In the genomic region with DNA sequence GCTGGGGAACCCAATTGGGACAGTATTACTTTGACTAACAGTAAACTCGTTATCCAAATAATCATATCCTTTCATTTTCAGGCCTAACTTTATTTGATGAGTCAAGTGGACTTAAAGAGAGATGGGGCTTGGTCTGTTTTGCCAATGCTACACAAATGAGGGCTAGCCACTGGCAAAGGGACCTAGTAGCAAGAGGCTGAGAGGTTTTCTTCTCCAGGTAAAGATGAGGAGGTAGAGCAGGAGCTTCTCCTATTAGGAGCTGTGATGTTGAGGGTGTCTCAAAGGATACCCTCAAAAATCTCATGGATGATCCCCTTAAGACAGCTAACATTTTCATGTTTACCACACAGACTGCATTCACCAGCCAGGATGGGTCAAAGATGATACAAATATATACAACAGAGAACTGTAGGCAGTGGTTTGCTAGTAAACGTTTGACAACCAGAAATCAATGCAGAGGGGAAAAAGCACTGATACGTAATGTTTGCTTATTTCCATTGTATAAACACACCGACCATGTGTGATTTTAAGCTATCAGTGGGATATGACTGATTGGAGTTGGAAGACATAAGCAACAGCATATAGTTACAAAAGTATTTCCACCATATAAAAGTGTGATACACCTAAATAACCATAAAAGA, we compare ENCODE assay signal across 1 cellular context.
TF ChIP-seq lines count a peak whose summit lies in the region.

No MANE protein-coding gene starts in this region.

TF ChIP-seq in HepG2, 621 proteins besides CTCF, POLR2A, EP300 and RAD21 (continued from another document and continues in another):
- TF ChIP-seq MAZ (IDR thresholded peaks at IDR 0.05; ENCODE audit: borderline replicate concordance, low read depth, low read length) = no peak
- no peak for TF ChIP-seq MAZ (CRISPR knock-in tag; IDR thresholded peaks at IDR 0.05; ENCODE audit: low read depth)
- TF ChIP-seq, protein P1, sequence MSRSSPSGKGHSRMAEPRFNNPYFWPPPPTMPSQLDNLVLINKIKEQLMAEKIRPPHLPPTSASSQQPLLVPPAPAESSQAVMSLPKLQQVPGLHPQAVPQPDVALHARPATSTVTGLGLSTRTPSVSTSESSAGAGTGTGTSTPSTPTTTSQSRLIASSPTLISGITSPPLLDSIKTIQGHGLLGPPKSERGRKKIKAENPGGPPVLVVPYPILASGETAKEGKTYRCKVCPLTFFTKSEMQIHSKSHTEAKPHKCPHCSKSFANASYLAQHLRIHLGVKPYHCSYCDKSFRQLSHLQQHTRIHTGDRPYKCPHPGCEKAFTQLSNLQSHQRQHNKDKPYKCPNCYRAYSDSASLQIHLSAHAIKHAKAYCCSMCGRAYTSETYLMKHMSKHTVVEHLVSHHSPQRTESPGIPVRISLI (CRISPR knock-in tag; IDR thresholded peaks at IDR 0.05; ENCODE audit: borderline replicate concordance) = peak; percentile 37; the same call in 1 of the 2 replicates
- no peak for TF ChIP-seq GABPB1 (CRISPR knock-in tag; IDR thresholded peaks at IDR 0.05)
- no peak for TF ChIP-seq HNRNPK (IDR thresholded peaks at IDR 0.05; ENCODE audit: low read depth, low read length, poor library complexity, severe bottlenecking)
- TF ChIP-seq, protein P2, sequence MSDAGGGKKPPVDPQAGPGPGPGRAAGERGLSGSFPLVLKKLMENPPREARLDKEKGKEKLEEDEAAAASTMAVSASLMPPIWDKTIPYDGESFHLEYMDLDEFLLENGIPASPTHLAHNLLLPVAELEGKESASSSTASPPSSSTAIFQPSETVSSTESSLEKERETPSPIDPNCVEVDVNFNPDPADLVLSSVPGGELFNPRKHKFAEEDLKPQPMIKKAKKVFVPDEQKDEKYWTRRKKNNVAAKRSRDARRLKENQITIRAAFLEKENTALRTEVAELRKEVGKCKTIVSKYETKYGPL (CRISPR knock-in tag; IDR thresholded peaks at IDR 0.05) = no peak
- TF ChIP-seq ZMYM3 (CRISPR knock-in tag; IDR thresholded peaks at IDR 0.05) = no peak
- TF ChIP-seq ZNF382 (CRISPR knock-in tag; IDR thresholded peaks at IDR 0.05; ENCODE audit: borderline replicate concordance) = no peak
- no peak for TF ChIP-seq ZBTB40 (IDR thresholded peaks at IDR 0.05)
- TF ChIP-seq ZBTB40 (CRISPR knock-in tag; IDR thresholded peaks at IDR 0.05) = no peak
- no peak for TF ChIP-seq TBL1XR1 (IDR thresholded peaks at IDR 0.05; ENCODE audit: borderline replicate concordance, low read length, partially characterized antibody)
- TF ChIP-seq, protein P3, sequence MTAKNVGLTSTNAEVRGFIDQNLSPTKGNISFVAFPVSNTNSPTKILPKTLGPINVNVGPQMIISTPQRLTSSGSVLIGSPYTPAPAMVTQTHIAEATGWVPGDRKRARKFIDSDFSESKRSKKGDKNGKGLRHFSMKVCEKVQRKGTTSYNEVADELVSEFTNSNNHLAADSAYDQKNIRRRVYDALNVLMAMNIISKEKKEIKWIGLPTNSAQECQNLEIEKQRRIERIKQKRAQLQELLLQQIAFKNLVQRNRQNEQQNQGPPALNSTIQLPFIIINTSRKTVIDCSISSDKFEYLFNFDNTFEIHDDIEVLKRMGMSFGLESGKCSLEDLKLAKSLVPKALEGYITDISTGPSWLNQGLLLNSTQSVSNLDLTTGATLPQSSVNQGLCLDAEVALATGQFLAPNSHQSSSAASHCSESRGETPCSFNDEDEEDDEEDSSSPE (CRISPR knock-in tag; IDR thresholded peaks at IDR 0.05) = no peak
- TF ChIP-seq ZNF367 (CRISPR knock-in tag; IDR thresholded peaks at IDR 0.05; ENCODE audit: borderline replicate concordance) = no peak
- no peak for TF ChIP-seq ZNF543 (CRISPR knock-in tag; IDR thresholded peaks at IDR 0.05)
- TF ChIP-seq MTA3 (CRISPR knock-in tag; IDR thresholded peaks at IDR 0.05) = no peak
- TF ChIP-seq HOXA7 (CRISPR knock-in tag; IDR thresholded peaks at IDR 0.05) = no peak
- TF ChIP-seq RFXAP (CRISPR knock-in tag; IDR thresholded peaks at IDR 0.05; ENCODE audit: borderline replicate concordance) = no peak
- TF ChIP-seq STAT5B (CRISPR knock-in tag; IDR thresholded peaks at IDR 0.05) = no peak
- TF ChIP-seq MIXL1 (CRISPR knock-in tag; IDR thresholded peaks at IDR 0.05) = peak; percentile 59; the same call in 1 of the 2 replicates
- peak; percentile 84 for TF ChIP-seq ATF2 (CRISPR knock-in tag; IDR thresholded peaks at IDR 0.05)
- no peak for TF ChIP-seq ZNF652 (CRISPR knock-in tag; IDR thresholded peaks at IDR 0.05; ENCODE audit: borderline replicate concordance, low read depth)
- TF ChIP-seq, protein P4, sequence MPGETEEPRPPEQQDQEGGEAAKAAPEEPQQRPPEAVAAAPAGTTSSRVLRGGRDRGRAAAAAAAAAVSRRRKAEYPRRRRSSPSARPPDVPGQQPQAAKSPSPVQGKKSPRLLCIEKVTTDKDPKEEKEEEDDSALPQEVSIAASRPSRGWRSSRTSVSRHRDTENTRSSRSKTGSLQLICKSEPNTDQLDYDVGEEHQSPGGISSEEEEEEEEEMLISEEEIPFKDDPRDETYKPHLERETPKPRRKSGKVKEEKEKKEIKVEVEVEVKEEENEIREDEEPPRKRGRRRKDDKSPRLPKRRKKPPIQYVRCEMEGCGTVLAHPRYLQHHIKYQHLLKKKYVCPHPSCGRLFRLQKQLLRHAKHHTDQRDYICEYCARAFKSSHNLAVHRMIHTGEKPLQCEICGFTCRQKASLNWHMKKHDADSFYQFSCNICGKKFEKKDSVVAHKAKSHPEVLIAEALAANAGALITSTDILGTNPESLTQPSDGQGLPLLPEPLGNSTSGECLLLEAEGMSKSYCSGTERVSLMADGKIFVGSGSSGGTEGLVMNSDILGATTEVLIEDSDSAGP (CRISPR knock-in tag; IDR thresholded peaks at IDR 0.05; ENCODE audit: borderline replicate concordance) = no peak
- TF ChIP-seq THAP11 (CRISPR knock-in tag; IDR thresholded peaks at IDR 0.05) = peak; percentile 41; the same call in 1 of the 2 replicates
- TF ChIP-seq, protein P5, sequence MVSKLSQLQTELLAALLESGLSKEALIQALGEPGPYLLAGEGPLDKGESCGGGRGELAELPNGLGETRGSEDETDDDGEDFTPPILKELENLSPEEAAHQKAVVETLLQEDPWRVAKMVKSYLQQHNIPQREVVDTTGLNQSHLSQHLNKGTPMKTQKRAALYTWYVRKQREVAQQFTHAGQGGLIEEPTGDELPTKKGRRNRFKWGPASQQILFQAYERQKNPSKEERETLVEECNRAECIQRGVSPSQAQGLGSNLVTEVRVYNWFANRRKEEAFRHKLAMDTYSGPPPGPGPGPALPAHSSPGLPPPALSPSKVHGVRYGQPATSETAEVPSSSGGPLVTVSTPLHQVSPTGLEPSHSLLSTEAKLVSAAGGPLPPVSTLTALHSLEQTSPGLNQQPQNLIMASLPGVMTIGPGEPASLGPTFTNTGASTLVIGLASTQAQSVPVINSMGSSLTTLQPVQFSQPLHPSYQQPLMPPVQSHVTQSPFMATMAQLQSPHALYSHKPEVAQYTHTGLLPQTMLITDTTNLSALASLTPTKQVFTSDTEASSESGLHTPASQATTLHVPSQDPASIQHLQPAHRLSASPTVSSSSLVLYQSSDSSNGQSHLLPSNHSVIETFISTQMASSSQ (IDR thresholded peaks at IDR 0.05; ENCODE audit: low read depth) = peak; percentile 76
- TF ChIP-seq, protein P5 (CRISPR knock-in tag; IDR thresholded peaks at IDR 0.05; ENCODE audit: borderline replicate concordance) = peak; percentile 67; the same call in 1 of the 2 replicates
- TF ChIP-seq, protein P6, sequence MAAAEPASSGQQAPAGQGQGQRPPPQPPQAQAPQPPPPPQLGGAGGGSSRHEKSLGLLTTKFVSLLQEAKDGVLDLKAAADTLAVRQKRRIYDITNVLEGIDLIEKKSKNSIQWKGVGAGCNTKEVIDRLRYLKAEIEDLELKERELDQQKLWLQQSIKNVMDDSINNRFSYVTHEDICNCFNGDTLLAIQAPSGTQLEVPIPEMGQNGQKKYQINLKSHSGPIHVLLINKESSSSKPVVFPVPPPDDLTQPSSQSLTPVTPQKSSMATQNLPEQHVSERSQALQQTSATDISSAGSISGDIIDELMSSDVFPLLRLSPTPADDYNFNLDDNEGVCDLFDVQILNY (CRISPR knock-in tag; conservative IDR thresholded peaks at IDR 0.05) = no peak
- no peak for TF ChIP-seq GZF1 (CRISPR knock-in tag; IDR thresholded peaks at IDR 0.05)
- TF ChIP-seq ZNF180 (CRISPR knock-in tag; IDR thresholded peaks at IDR 0.05; ENCODE audit: borderline replicate concordance, low read depth) = no peak
- TF ChIP-seq ZFP41 (CRISPR knock-in tag; IDR thresholded peaks at IDR 0.05; ENCODE audit: borderline replicate concordance) = no peak
- TF ChIP-seq EEA1 (CRISPR knock-in tag; IDR thresholded peaks at IDR 0.05; ENCODE audit: borderline replicate concordance) = no peak
- TF ChIP-seq MBD4 (IDR thresholded peaks at IDR 0.05; ENCODE audit: borderline replicate concordance, low read length) = no peak
- no peak for TF ChIP-seq ZBTB21 (CRISPR knock-in tag; IDR thresholded peaks at IDR 0.05)
- no peak for TF ChIP-seq PHB2 (IDR thresholded peaks at IDR 0.05; ENCODE audit: partially characterized antibody)
- TF ChIP-seq ZNF775 (CRISPR knock-in tag; IDR thresholded peaks at IDR 0.05; ENCODE audit: borderline replicate concordance) = no peak
- TF ChIP-seq REL (CRISPR knock-in tag; conservative IDR thresholded peaks at IDR 0.05) = no peak
